In the genomic region with DNA sequence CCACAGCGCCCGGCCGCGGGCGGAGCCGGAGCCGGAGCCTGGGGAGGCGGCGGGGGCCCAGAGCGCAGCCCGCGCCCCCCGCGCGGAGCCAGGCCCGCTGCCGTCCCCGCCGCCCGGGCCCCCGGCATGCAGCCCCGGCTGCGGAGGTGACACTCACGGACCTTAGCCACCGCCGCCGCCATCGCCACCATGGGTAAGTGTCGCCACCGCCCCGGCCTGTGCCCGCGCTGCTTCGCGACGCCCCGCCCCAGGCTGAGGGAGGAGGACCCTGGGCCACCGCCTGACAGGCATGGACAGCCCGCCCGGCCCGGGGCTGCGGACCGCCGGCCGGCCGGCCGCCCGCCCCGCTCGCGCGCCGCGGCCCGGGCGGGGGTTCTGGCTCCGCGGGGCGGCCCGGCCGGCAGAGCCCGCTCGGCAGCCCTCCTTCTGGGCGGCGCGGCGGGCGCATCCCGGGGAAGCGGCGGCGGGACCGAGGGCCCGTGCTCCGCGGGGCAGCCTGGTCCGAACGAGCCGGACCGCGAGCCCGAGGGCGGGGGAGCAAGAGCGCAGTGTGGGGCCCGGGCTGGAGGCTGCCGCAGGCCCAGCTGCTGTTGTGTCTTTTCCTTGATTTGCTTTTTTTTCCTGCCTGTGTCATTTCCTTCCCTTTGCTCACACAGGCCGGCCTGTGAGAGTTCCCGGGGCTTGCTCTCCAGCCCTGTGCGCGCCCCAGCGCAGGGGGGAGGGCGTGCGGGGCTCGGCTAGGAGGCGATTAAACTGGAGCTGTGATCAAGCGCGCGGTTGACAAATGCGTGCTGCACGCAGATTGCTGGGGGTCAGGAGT, we compare ENCODE assay signal across 8 cellular contexts. TPM values are rescaled to one million over a fixed set of nuclear protein-coding genes. Genes with fewer than 3 reads are reported as not detected.
DNase-seq lines count a peak whose midpoint lies in the region; ATAC-seq and TF ChIP-seq lines count a peak whose summit lies in the region.

No MANE protein-coding gene starts in this region.

- H3K27me3 ChIP-seq in BLaER1 treated with 17β-estradiol and CSF1 and Interleukin-3, amounts not matched to agents 10 nM and 100 nM: no peaks in the 10 kb centered on the region
- no peaks in the 10 kb centered on the region for H3K27me3 ChIP-seq in PC-9 (ENCODE audit: insufficient read depth, low read depth)
- H3K27me3 ChIP-seq in naive thymus-derived CD4-positive, alpha-beta T cell (ENCODE audit: control insufficient read depth in 2 of 2, insufficient read depth in 2 of 2, low read length in 2 of 2): no peaks in the 10 kb centered on the region
- H3K27me3 ChIP-seq in subcutaneous abdominal adipose tissue (ENCODE audit: control insufficient read depth in 5 of 5, insufficient read depth in 4 of 5, low read length in 5 of 5): no peaks in the 10 kb centered on the region

- no peaks in the 10 kb centered on the region for H3K9me3 ChIP-seq in BLaER1 treated with 17β-estradiol and CSF1 and Interleukin-3, amounts not matched to agents 10 nM and 100 nM (replicated peaks in 1 of 11)
- H3K9me3 ChIP-seq in PC-9 (ENCODE audit: insufficient read depth, low read depth): no peaks in the 10 kb centered on the region
- no peaks in the 10 kb centered on the region for H3K9me3 ChIP-seq in naive thymus-derived CD4-positive, alpha-beta T cell (ENCODE audit: control insufficient read depth in 2 of 3, low read length in 3 of 3)
- no peaks in the 10 kb centered on the region for H3K9me3 ChIP-seq in subcutaneous abdominal adipose tissue (ENCODE audit: control insufficient read depth in 5 of 5, low read length in 5 of 5)

- H3K9ac ChIP-seq in BLaER1 treated with 17β-estradiol and CSF1 and Interleukin-3, amounts not matched to agents 10 nM and 100 nM: peak overlapping the region; percentile 89 to 97 (median 93)
- peak overlapping the region in 4 of 5 donors; percentile 62 to 76 (median 72) for H3K9ac ChIP-seq in subcutaneous abdominal adipose tissue (ENCODE audit: low read length in 5 of 5)

- H3K4me2 ChIP-seq in BLaER1 treated with 17β-estradiol and CSF1 and Interleukin-3, amounts not matched to agents 10 nM and 100 nM: peak overlapping the region; percentile 79 to 98 (median 90)
- peak overlapping the region; percentile 76 for H3K4me2 ChIP-seq in PC-9

- peak overlapping the region; percentile 74 for H2AFZ ChIP-seq in PC-9

- H3K79me2 ChIP-seq in PC-9 (ENCODE audit: low read depth): 0 out of 2 replicates have a peak, but pooled peaks cover 8% of the 10 kb centered on the region

- POLR2A ChIA-PET in PC-9 (lab: Charles Lee; ENCODE audit: unreplicated experiment): interaction anchor here (0.5 to 0.8 kb wide), 4 partner anchors 20 to 270 kb away, joined by 3 to 13 read pairs (median 4); partner anchors contain the start of genes CCDC47 and DDX42
- POLR2A ChIA-PET in naive thymus-derived CD4-positive, alpha-beta T cell (lab: Charles Lee): interaction anchor here (0.9 to 8.7 kb wide), 22 partner anchors 8 to 226 kb away, joined by 3 to 99 read pairs (median 6); partner anchors contain the start of genes CCDC47, DDX42, LIMD2 and TACO1

- TF ChIP-seq CTCF in PC-9 (conservative IDR thresholded peaks at IDR 0.05): no peak

- H3K36me3 Mint-ChIP-seq in activated T-helper 2 cell treated with anti-CD3 and anti-CD28 coated beads, Interferon-gamma antibody, Interleukin-2, Interleukin-4, amounts not matched to agents 10 μg/mL and 5 μg/mL and 100 μg/mL, durations not matched to agents 14 hours and 24 hours and 36 hours (ENCODE audit: low read depth): no peaks in the 10 kb centered on the region
- H3K36me3 Mint-ChIP-seq in naive thymus-derived CD4-positive, alpha-beta T cell: no peaks in the 10 kb centered on the region

- H3K4me1 ChIP-seq in BLaER1 treated with 17β-estradiol and CSF1 and Interleukin-3, amounts not matched to agents 10 nM and 100 nM: peaks cover 35 to 48% (median 44%) of the 10 kb centered on the region in 10 experiments
- H3K4me1 ChIP-seq in PC-9 (replicated peaks; ENCODE audit: insufficient read depth): peaks cover 12% of the 10 kb centered on the region; the same call in 1 of the 2 replicates
- peaks cover 23 to 33% of the 10 kb centered on the region in 2 donors for H3K4me1 ChIP-seq in naive thymus-derived CD4-positive, alpha-beta T cell (ENCODE audit: control insufficient read depth in 2 of 2, insufficient read depth in 2 of 2, low read length in 2 of 2)
- peaks cover 5 to 44% (median 38%) of the 10 kb centered on the region in 5 donors for H3K4me1 ChIP-seq in subcutaneous abdominal adipose tissue (ENCODE audit: control insufficient read depth in 5 of 5, insufficient read depth in 5 of 5, low read length in 5 of 5)

- peak; percentile 26 for ATAC-seq in GM19328 (IDR thresholded peaks at IDR 0.05; ENCODE audit: unreplicated experiment)
- peak; percentile 16 for ATAC-seq in HG03460 (IDR thresholded peaks at IDR 0.05; ENCODE audit: unreplicated experiment)
- ATAC-seq in naive thymus-derived CD4-positive, alpha-beta T cell: peak; percentile 36

- CTCF ChIA-PET in PC-9 (lab: Charles Lee): interaction anchor here (0.6 to 2.3 kb wide), 3 partner anchors 11 to 216 kb away, joined by 3 to 11 read pairs (median 7); no protein-coding TSS in a partner anchor
- CTCF ChIA-PET in naive thymus-derived CD4-positive, alpha-beta T cell (lab: Charles Lee): interaction anchor here (1.5 to 1.9 kb wide), 3 partner anchors 10 to 197 kb away, joined by 5 to 8 read pairs (median 6); no protein-coding TSS in a partner anchor

- peak overlapping the region; percentile 92 for H3K27ac Mint-ChIP-seq in activated T-helper 2 cell treated with anti-CD3 and anti-CD28 coated beads, Interferon-gamma antibody, Interleukin-2, Interleukin-4, amounts not matched to agents 10 μg/mL and 5 μg/mL and 100 μg/mL, durations not matched to agents 14 hours and 24 hours and 36 hours
- H3K27ac Mint-ChIP-seq in naive thymus-derived CD4-positive, alpha-beta T cell: peak overlapping the region; percentile 83 to 96 (median 91)

- H3K9me3 Mint-ChIP-seq in activated T-helper 2 cell treated with anti-CD3 and anti-CD28 coated beads, Interferon-gamma antibody, Interleukin-2, Interleukin-4, amounts not matched to agents 10 μg/mL and 5 μg/mL and 100 μg/mL, durations not matched to agents 14 hours and 24 hours and 36 hours: no peaks in the 10 kb centered on the region
- H3K9me3 Mint-ChIP-seq in naive thymus-derived CD4-positive, alpha-beta T cell: no peaks in the 10 kb centered on the region

- H3K4me3 ChIP-seq in BLaER1 treated with 17β-estradiol and CSF1 and Interleukin-3, amounts not matched to agents 10 nM and 100 nM: peak overlapping the region; percentile 84 to 99 (median 94)
- H3K4me3 ChIP-seq in PC-9 (peak overlapping the region; percentile 64), subcutaneous abdominal adipose tissue (ENCODE audit: low read depth in 1 of 5, low read length in 5 of 5) (peak overlapping the region; percentile 64 to 87 (median 76))
- H3K4me3 ChIP-seq in naive thymus-derived CD4-positive, alpha-beta T cell (ENCODE audit: low read length): peak overlapping the region; percentile 82

- BruUV-seq in PC-9 (replicated peaks; lab: Mats Ljungman, UMichigan): no TSS peak

- H3K4me3 Mint-ChIP-seq in activated T-helper 2 cell treated with anti-CD3 and anti-CD28 coated beads, Interferon-gamma antibody, Interleukin-2, Interleukin-4, amounts not matched to agents 10 μg/mL and 5 μg/mL and 100 μg/mL, durations not matched to agents 14 hours and 24 hours and 36 hours (ENCODE audit: low read depth): peak overlapping the region; percentile 99
- peak overlapping the region; percentile 96 to 100 (median 99) for H3K4me3 Mint-ChIP-seq in naive thymus-derived CD4-positive, alpha-beta T cell

- H3F3A ChIP-seq in PC-9 (ENCODE audit: insufficient read depth, low read depth): no peaks in the 10 kb centered on the region

- peaks cover 44 to 54% (median 47%) of the 10 kb centered on the region in 11 experiments for H4K20me1 ChIP-seq in BLaER1 treated with 17β-estradiol and CSF1 and Interleukin-3, amounts not matched to agents 10 nM and 100 nM
- H4K20me1 ChIP-seq in PC-9 (ENCODE audit: insufficient read depth): no peaks in the 10 kb centered on the region; the same call in 1 of the 2 replicates

- H3K4me1 Mint-ChIP-seq in activated T-helper 2 cell treated with anti-CD3 and anti-CD28 coated beads, Interferon-gamma antibody, Interleukin-2, Interleukin-4, amounts not matched to agents 10 μg/mL and 5 μg/mL and 100 μg/mL, durations not matched to agents 14 hours and 24 hours and 36 hours (ENCODE audit: low read depth): peaks cover 31% of the 10 kb centered on the region
- peaks cover 37 to 53% (median 51%) of the 10 kb centered on the region in 7 donors for H3K4me1 Mint-ChIP-seq in naive thymus-derived CD4-positive, alpha-beta T cell

- no peaks in the 10 kb centered on the region for H3K9me2 ChIP-seq in PC-9 (ENCODE audit: insufficient read depth)

- H3K27me3 Mint-ChIP-seq in activated T-helper 2 cell treated with anti-CD3 and anti-CD28 coated beads, Interferon-gamma antibody, Interleukin-2, Interleukin-4, amounts not matched to agents 10 μg/mL and 5 μg/mL and 100 μg/mL, durations not matched to agents 14 hours and 24 hours and 36 hours (ENCODE audit: low read depth): peaks cover 8% of the 10 kb centered on the region
- H3K27me3 Mint-ChIP-seq in naive thymus-derived CD4-positive, alpha-beta T cell: peaks cover 0 to 10% (median 0%) of the 10 kb centered on the region in 5 donors

- intact Hi-C loops in PC-9 (cut with micrococcal nuclease; ENCODE audit: unreplicated experiment): loop anchor here (2.0 to 5.0 kb wide), 4 partner anchors 55 to 220 kb away; partner anchors contain the start of genes SMARCD2 and STRADA
- intact Hi-C loops in activated T-helper 2 cell treated with anti-CD3 and anti-CD28 coated beads, Interferon-gamma antibody, Interleukin-2, Interleukin-4, amounts not matched to agents 10 μg/mL and 5 μg/mL and 100 μg/mL, durations not matched to agents 14 hours and 24 hours and 36 hours (cut with micrococcal nuclease): loop anchor here (1.0 to 5.0 kb wide), 5 partner anchors 22 to 220 kb away; partner anchors contain the start of genes CCDC47, DCAF7, SMARCD2 and TACO1
- intact Hi-C loops in naive thymus-derived CD4-positive, alpha-beta T cell (cut with micrococcal nuclease): loop anchor here (1.0 to 10.0 kb wide), 16 partner anchors 10 to 920 kb away; partner anchors contain the start of genes CCDC47 (in 2 of the 2), DCAF7 (in 2 of the 2), FTSJ3 (in 2 of the 2) and PSMC5 (in 2 of the 2)

- H3K36me3 ChIP-seq in BLaER1 treated with 17β-estradiol and CSF1 and Interleukin-3, amounts not matched to agents 10 nM and 100 nM: no peaks in the 10 kb centered on the region
- no peaks in the 10 kb centered on the region for H3K36me3 ChIP-seq in PC-9 (ENCODE audit: low read depth)
- H3K36me3 ChIP-seq in naive thymus-derived CD4-positive, alpha-beta T cell (ENCODE audit: control insufficient read depth in 2 of 3, insufficient read depth in 3 of 3, low read length in 3 of 3): peaks cover 0 to 4% (median 0%) of the 10 kb centered on the region in 3 experiments
- no peaks in the 10 kb centered on the region for H3K36me3 ChIP-seq in subcutaneous abdominal adipose tissue (ENCODE audit: control insufficient read depth in 5 of 5, insufficient read depth in 5 of 5, low read length in 5 of 5)

- H3K27ac ChIP-seq in BLaER1 treated with 17β-estradiol and CSF1 and Interleukin-3, amounts not matched to agents 10 nM and 100 nM: peak overlapping the region; percentile 78 to 95 (median 89)
- H3K27ac ChIP-seq in PC-9 (no peak overlapping the region), subcutaneous abdominal adipose tissue (ENCODE audit: low read depth, low read length) (peak overlapping the region; percentile 73)
- H3K27ac ChIP-seq in naive thymus-derived CD4-positive, alpha-beta T cell (ENCODE audit: low read depth, low read length): peak overlapping the region; percentile 75

- peak; percentile 40 to 69 for DNase-seq in PC-9
- peak; percentile 54 for DNase-seq in activated T-helper 2 cell treated with anti-CD3 and anti-CD28 coated beads, Interferon-gamma antibody, Interleukin-2, Interleukin-4, amounts not matched to agents 10 μg/mL and 5 μg/mL and 100 μg/mL, durations not matched to agents 14 hours and 24 hours and 36 hours (ENCODE audit: low spot score)
- peak; percentile 38 for DNase-seq in fibroblast of peridontal ligament (ENCODE audit: extremely low read depth)
- peak in 7 of 9 donors; percentile 27 to 74 (median 38) for DNase-seq in naive thymus-derived CD4-positive, alpha-beta T cell

RNA-seq across cellular contexts. Expression of gene MAP3K3, which starts 0.6 kb away (rescaled TPM):
- 12.9 and 14.1 TPM in 2 replicates for total RNA-seq in PC-9 (2021)
- total RNA-seq in activated T-helper 2 cell treated with anti-CD3 and anti-CD28 coated beads, Interferon-gamma antibody, Interleukin-2, Interleukin-4, amounts not matched to agents 10 μg/mL and 5 μg/mL and 100 μg/mL, durations not matched to agents 14 hours and 24 hours and 36 hours: 27.9 and 28.7 TPM in 2 replicates
- 100 to 1,000 TPM in 1 of 5 experiments, 10 to 100 TPM in 4; 37.5 to 105 (median 85.5) TPM for total RNA-seq in naive thymus-derived CD4-positive, alpha-beta T cell
- polyA plus RNA-seq in naive thymus-derived CD4-positive, alpha-beta T cell: 10 to 100 TPM; 29.4 to 45.2 TPM

RNA-seq across cellular contexts. Expression of gene TACO1, which starts 22.1 kb away (rescaled TPM):
- 25.0 and 27.1 TPM in 2 replicates for total RNA-seq in PC-9 (2021)
- total RNA-seq in activated T-helper 2 cell treated with anti-CD3 and anti-CD28 coated beads, Interferon-gamma antibody, Interleukin-2, Interleukin-4, amounts not matched to agents 10 μg/mL and 5 μg/mL and 100 μg/mL, durations not matched to agents 14 hours and 24 hours and 36 hours: 20.4 and 22.4 TPM in 2 replicates
- 10 to 100 TPM; 11.1 to 20.3 (median 15.2) TPM for total RNA-seq in naive thymus-derived CD4-positive, alpha-beta T cell
- 10 to 100 TPM; 20.4 to 21.2 TPM for polyA plus RNA-seq in naive thymus-derived CD4-positive, alpha-beta T cell
